Comparison of ENCODE assay signal across 7 cellular contexts in the genomic region with DNA sequence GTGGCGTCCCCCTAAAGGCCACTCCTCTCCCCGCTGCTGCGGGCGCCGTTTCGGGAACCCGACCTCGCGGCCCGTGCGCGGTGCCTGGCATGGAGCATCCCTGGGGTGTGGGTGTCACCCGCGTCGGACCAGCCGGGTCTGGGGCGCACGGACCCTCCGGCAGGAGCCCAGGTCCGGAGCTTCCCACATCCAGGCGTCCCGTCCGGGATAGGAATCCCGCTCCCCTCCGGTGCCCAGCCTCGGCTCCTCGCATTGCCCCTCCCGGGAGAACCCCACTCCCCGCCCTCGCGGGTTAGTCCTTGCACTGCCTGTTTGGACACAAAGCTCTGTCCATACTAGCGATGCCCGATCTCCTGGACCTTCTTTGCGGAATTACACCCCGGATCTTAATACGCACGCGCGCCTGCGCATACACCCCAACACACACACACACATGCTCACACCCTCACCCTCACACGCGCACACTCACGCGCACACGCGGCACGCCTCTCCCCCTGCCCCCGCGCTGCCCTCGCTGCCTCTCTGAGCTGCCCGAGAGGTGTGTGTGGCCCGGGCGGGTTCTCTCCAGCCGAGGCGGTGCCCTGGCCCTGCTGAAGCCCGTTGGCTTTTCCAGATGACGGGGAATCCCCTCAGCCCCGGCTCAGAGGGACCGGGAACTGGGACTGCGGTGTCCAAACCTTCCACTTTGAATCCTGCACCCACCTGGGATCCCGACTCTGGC. TPM values are rescaled to one million over a fixed set of nuclear protein-coding genes. Genes with fewer than 3 reads are reported as not detected.
DNase-seq lines count a peak whose midpoint lies in the region; ATAC-seq, FAIRE-seq and TF ChIP-seq lines count a peak whose summit lies in the region.

No MANE protein-coding gene starts in this region.

- H4K20me1 ChIP-seq in HepG2 (ENCODE audit: insufficient read depth, low read length) = no peaks in the 10 kb centered on the region

- TF ChIP-seq CTCF in GM12864 (IDR thresholded peaks at IDR 0.05; ENCODE audit: low read depth, low read length, missing control alignments) = no peak
- no peak for TF ChIP-seq CTCF in HepG2 (CRISPR knock-in tag; IDR thresholded peaks at IDR 0.05)

- no peak overlapping the region for H2AFZ ChIP-seq in HepG2 (ENCODE audit: low read length)

- no peak for TF ChIP-seq POLR2A in HepG2 (IDR thresholded peaks at IDR 0.05; ENCODE audit: insufficient read depth in 1 of 2, low read depth in 2 of 2, low read length in 2 of 2)

- peaks cover 14% of the 10 kb centered on the region for H3K4me1 ChIP-seq in HepG2 (ENCODE audit: insufficient read depth, low read length)

- peak overlapping the region; percentile 84 for H3K4me2 ChIP-seq in HepG2 (ENCODE audit: low read depth, low read length)

- no peaks in the 10 kb centered on the region for H3K79me2 ChIP-seq in HepG2 (ENCODE audit: insufficient read depth, low read length)

- ATAC-seq in HepG2 = peak; percentile 71

- 3% methylated on average over 32 of the region's 61 CpGs for WGBS in HepG2 (ENCODE audit: low lambda C conversion rate)

- no peak for TF ChIP-seq RAD21 in HepG2 (CRISPR knock-in tag; IDR thresholded peaks at IDR 0.05)

- in situ Hi-C loops in HepG2 (cut with HindIII; ENCODE audit: extremely low pct_ligation_motif_present, low pct_unique_long_range_greater_than_20kb) = no loop called here

- peak overlapping the region; percentile 70 for H3K4me3 ChIP-seq in GM12864 (ENCODE audit: low read depth, low read length)
- H3K4me3 ChIP-seq in HepG2 (replicated peaks in 1 of 3; ENCODE audit: insufficient read depth in 1 of 3, low read depth in 2 of 3, low read length in 3 of 3) = peak overlapping the region; percentile 80 to 94 (median 90)

- H3K27ac ChIP-seq in HepG2 (ENCODE audit: extremely low read length, insufficient read depth, low read length) = no peak overlapping the region

- TF ChIP-seq EP300 in HepG2 (IDR thresholded peaks at IDR 0.05; ENCODE audit: low read depth in 2 of 2, low read length in 2 of 2) (no peak), HepG2 (CRISPR knock-in tag; IDR thresholded peaks at IDR 0.05; ENCODE audit: borderline replicate concordance) (no peak)

- BruUV-seq in HepG2 (replicated peaks; lab: Mats Ljungman, UMichigan) = no TSS peak

- POLR2A ChIA-PET in HEK293T (lab: Yijun Ruan, JAX) = interaction anchor here (1.4 to 1.5 kb wide), 2 partner anchors 13 to 19 kb away, joined by 3 to 4 read pairs; no protein-coding TSS in a partner anchor
- POLR2A ChIA-PET in HepG2 (lab: Yijun Ruan, JAX) = no interaction called here

- peak overlapping the region; percentile 71 for H3K9ac ChIP-seq in HepG2 (ENCODE audit: insufficient read depth, low read depth, low read length)

- CTCF ChIA-PET in HEK293T (lab: Yijun Ruan, JAX) = interaction anchor here (1.5 kb wide), 1 partner anchor 37 kb away, joined by 4 read pairs; no protein-coding TSS in a partner anchor
- CTCF ChIA-PET in HepG2 (lab: Yijun Ruan, JAX; ENCODE audit: low intra/inter-chr PET ratio, low total read pairs) = no interaction called here

- peak; percentile 28 for FAIRE-seq in HepG2 (lab: Jason Lieb, UNC)

- intact Hi-C loops in HepG2 (cut with micrococcal nuclease; ENCODE audit: unreplicated experiment) = no loop called here

- no peaks in the 10 kb centered on the region for H3K36me3 ChIP-seq in HepG2 (replicated peaks in 1 of 2; ENCODE audit: control insufficient read depth in 1 of 2, insufficient read depth in 2 of 2, low read length in 2 of 2)

- no peaks in the 10 kb centered on the region for H3K9me3 ChIP-seq in HepG2 (ENCODE audit: low read length)

- DNase-seq in GM12864 (ENCODE audit: low read depth) = no peak
- DNase-seq in HEK293T (ENCODE audit: extremely low spot score) = peak; percentile 45
- DNase-seq in NCI-H1105 treated with DMSO at 0.1 percent for 48 hours (lab: John Stamatoyannopoulos, UW) = peak; percentile 50
- DNase-seq in activated CD4-positive, alpha-beta T cell treated with anti-CD3 and anti-CD28 coated beads, Interleukin-2, amount 50 U/mL, for 1 hour = peak; percentile 58
- DNase-seq in dermis blood vessel endothelial cell = peak; percentile 56
- peak; percentile 30 for DNase-seq in HepG2 (ENCODE audit: low spot score)
- DNase-seq in stimulated activated CD4-positive, alpha-beta T cell treated with anti-CD3 and anti-CD28 coated beads, TNF-alpha, amount 100 ng/mL, for 24 hours (ENCODE audit: low read depth in 3 of 3) = peak; percentile 16 to 48 (median 21)

- H3K27me3 ChIP-seq in HepG2 (ENCODE audit: control insufficient read depth in 1 of 2, insufficient read depth in 2 of 2, low read length in 2 of 2) = no peaks in the 10 kb centered on the region; a peak in 1 of 5 replicates

TF ChIP-seq in HEK293T, 16 proteins besides CTCF, POLR2A, EP300 and RAD21:
- TF ChIP-seq L3MBTL2 (conservative IDR thresholded peaks at IDR 0.05) (peak; percentile 46; the same call in 1 of the 2 replicates), CTBP1 (IDR thresholded peaks at IDR 0.05; ENCODE audit: borderline replicate concordance) (no peak), LEF1 (IDR thresholded peaks at IDR 0.05; ENCODE audit: borderline replicate concordance) (no peak), SUZ12 (IDR thresholded peaks at IDR 0.05) (no peak), HDGF (IDR thresholded peaks at IDR 0.05; ENCODE audit: borderline replicate concordance) (no peak)

TF ChIP-seq in HepG2, 621 proteins besides CTCF, POLR2A, EP300 and RAD21 (continues in another document):
- TF ChIP-seq ZNF569 (CRISPR knock-in tag; IDR thresholded peaks at IDR 0.05; ENCODE audit: borderline replicate concordance) (no peak), MAZ (IDR thresholded peaks at IDR 0.05; ENCODE audit: borderline replicate concordance, low read depth, low read length) (no peak), MAZ (CRISPR knock-in tag; IDR thresholded peaks at IDR 0.05; ENCODE audit: low read depth) (no peak), YEATS2 (CRISPR knock-in tag; IDR thresholded peaks at IDR 0.05; ENCODE audit: borderline replicate concordance) (0 out of 2 replicates have a peak, but pooled peaks have one; percentile 57), U2AF1 (optimal IDR thresholded peaks at IDR 0.05; ENCODE audit: low read depth, low read length) (no peak), ZEB1 (IDR thresholded peaks at IDR 0.05; ENCODE audit: insufficient replicate concordance, low read depth) (no peak), TBX2 (CRISPR knock-in tag; IDR thresholded peaks at IDR 0.05; ENCODE audit: borderline replicate concordance) (peak; percentile 21; the same call in 1 of the 2 replicates), ZNF430 (CRISPR knock-in tag; IDR thresholded peaks at IDR 0.05) (no peak)
- TF ChIP-seq, protein P1, sequence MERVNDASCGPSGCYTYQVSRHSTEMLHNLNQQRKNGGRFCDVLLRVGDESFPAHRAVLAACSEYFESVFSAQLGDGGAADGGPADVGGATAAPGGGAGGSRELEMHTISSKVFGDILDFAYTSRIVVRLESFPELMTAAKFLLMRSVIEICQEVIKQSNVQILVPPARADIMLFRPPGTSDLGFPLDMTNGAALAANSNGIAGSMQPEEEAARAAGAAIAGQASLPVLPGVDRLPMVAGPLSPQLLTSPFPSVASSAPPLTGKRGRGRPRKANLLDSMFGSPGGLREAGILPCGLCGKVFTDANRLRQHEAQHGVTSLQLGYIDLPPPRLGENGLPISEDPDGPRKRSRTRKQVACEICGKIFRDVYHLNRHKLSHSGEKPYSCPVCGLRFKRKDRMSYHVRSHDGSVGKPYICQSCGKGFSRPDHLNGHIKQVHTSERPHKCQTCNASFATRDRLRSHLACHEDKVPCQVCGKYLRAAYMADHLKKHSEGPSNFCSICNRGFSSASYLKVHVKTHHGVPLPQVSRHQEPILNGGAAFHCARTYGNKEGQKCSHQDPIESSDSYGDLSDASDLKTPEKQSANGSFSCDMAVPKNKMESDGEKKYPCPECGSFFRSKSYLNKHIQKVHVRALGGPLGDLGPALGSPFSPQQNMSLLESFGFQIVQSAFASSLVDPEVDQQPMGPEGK (CRISPR knock-in tag; IDR thresholded peaks at IDR 0.05) = peak; percentile 27; the same call in 1 of the 2 replicates
- TF ChIP-seq, protein P2, sequence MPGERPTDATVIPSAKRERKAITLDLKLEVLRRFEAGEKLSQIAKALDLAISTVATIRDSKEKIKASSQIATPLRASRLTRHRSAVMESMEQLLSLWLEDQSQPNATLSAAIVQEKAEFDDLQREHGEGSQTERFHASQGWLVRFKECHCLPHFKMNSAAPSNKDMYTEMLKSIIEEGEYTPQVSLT (CRISPR knock-in tag; IDR thresholded peaks at IDR 0.05; ENCODE audit: borderline replicate concordance, low read depth) = no peak

RNA-seq across cellular contexts. Expression of a gene that starts 0.9 kb away (rescaled TPM):
- total RNA-seq in dermis blood vessel endothelial cell (11.4 and 13.9 TPM in 2 replicates), HepG2 (2016; rRNA removed; fragmentation: Illumina TruSeq; extraction: Trizol) (5.7 and 8.2 TPM in 2 replicates)
- total RNA-seq in HepG2 (2016; cell fraction: cytosol; rRNA removed; fragmentation: Illumina TruSeq; extraction: Trizol; ENCODE audit: low read depth) = 15.1 and 17.4 TPM in 2 replicates
- 5.7 and 6.1 TPM in 2 replicates for total RNA-seq in HepG2 (2016; cell fraction: insoluble cytoplasmic fraction; rRNA removed; fragmentation: Illumina TruSeq; extraction: Trizol)
- total RNA-seq in HepG2 (2016; cell fraction: membrane; rRNA removed; fragmentation: Illumina TruSeq; extraction: Trizol) = 16.1 and 17.3 TPM in 2 replicates
- 5.2 and 6.6 TPM in 2 replicates for total RNA-seq in HepG2 (2016; cell fraction: nucleus; rRNA removed; fragmentation: Illumina TruSeq; extraction: Trizol)
- polyA plus RNA-seq in HepG2 (2011; rRNA removed) = 7.2 and 7.9 TPM in 2 replicates
- 4.0 and 5.1 TPM in 2 replicates for polyA plus RNA-seq in HepG2 (2011; cell fraction: cytosol; rRNA removed)
- 8.4 and 11.0 TPM in 2 replicates for polyA plus RNA-seq in HepG2 (2011; cell fraction: nucleus; rRNA removed)
- polyA plus RNA-seq in HepG2 (2012) = 4.8 and 6.5 TPM in 2 replicates
- polyA plus RNA-seq in HepG2 (2016; cell fraction: cytosol; fragmentation: Illumina TruSeq; extraction: Trizol; ENCODE audit: low read depth) = 19.8 and 22.7 TPM in 2 replicates
- polyA plus RNA-seq in HepG2 (2016; cell fraction: insoluble cytoplasmic fraction; fragmentation: Illumina TruSeq; extraction: Trizol; ENCODE audit: low read depth) = 6.6 TPM in 2 replicates
- 16.0 and 17.6 TPM in 2 replicates for polyA plus RNA-seq in HepG2 (2016; cell fraction: membrane; fragmentation: Illumina TruSeq; extraction: Trizol; ENCODE audit: low read depth)
- polyA plus RNA-seq in HepG2 (2016; cell fraction: nucleus; fragmentation: Illumina TruSeq; extraction: Trizol; ENCODE audit: insufficient read depth, low read depth) = 7.4 and 7.9 TPM in 2 replicates
- 4.1 TPM in 2 replicates for polyA minus RNA-seq in HepG2 (2011; rRNA and poly(A)+ RNA removed; ENCODE audit: low replicate concordance)
- polyA minus RNA-seq in HepG2 (2011; cell fraction: cytosol; rRNA and poly(A)+ RNA removed) = 1.8 and 4.4 TPM in 2 replicates
- 12.1 and 12.6 TPM in 2 replicates for polyA minus RNA-seq in HepG2 (2011; cell fraction: nucleus; rRNA and poly(A)+ RNA removed)
